ENCODE assay signal across 8 cellular contexts in genomic region chr10:80046629-80047441, GRCh38. TPM values are rescaled to one million over a fixed set of nuclear protein-coding genes. Genes with fewer than 3 reads are reported as not detected.
DNase-seq lines count a peak whose midpoint lies in the region; ATAC-seq and TF ChIP-seq lines count a peak whose summit lies in the region.

No MANE protein-coding gene starts in this region.

- no peak overlapping the region for H3K27ac Mint-ChIP-seq in CD8-positive, alpha-beta memory T cell
- no peak overlapping the region for H3K27ac Mint-ChIP-seq in activated T-helper 2 cell treated with anti-CD3 and anti-CD28 coated beads, Interferon-gamma antibody, Interleukin-2, Interleukin-4, amounts not matched to agents 10 μg/mL and 5 μg/mL and 100 μg/mL, durations not matched to agents 14 hours and 24 hours and 36 hours
- no peak overlapping the region for H3K27ac Mint-ChIP-seq in osteocyte (ENCODE audit: unreplicated experiment)

- no peak overlapping the region for H3K4me3 Mint-ChIP-seq in CD8-positive, alpha-beta memory T cell
- no peak overlapping the region for H3K4me3 Mint-ChIP-seq in activated T-helper 2 cell treated with anti-CD3 and anti-CD28 coated beads, Interferon-gamma antibody, Interleukin-2, Interleukin-4, amounts not matched to agents 10 μg/mL and 5 μg/mL and 100 μg/mL, durations not matched to agents 14 hours and 24 hours and 36 hours (ENCODE audit: low read depth)
- H3K4me3 Mint-ChIP-seq in osteocyte (ENCODE audit: unreplicated experiment) = no peak overlapping the region

- CTCF ChIA-PET in CD8-positive, alpha-beta memory T cell (lab: Charles Lee) = interaction anchor here (0.6 to 2.3 kb wide), 7 partner anchors 11 to 485 kb away, joined by 3 to 15 read pairs (median 3); partner anchors contain the start of gene TMEM254

- WGBS in thyroid gland, 2 donors = 29 to 34% methylated on average over 9 to 10 of the region's 10 CpGs

- H3K9me3 ChIP-seq in CD8-positive, alpha-beta memory T cell (ENCODE audit: low read length) = no peaks in the 10 kb centered on the region
- no peaks in the 10 kb centered on the region for H3K9me3 ChIP-seq in thyroid gland

- intact Hi-C loops in activated T-helper 2 cell treated with anti-CD3 and anti-CD28 coated beads, Interferon-gamma antibody, Interleukin-2, Interleukin-4, amounts not matched to agents 10 μg/mL and 5 μg/mL and 100 μg/mL, durations not matched to agents 14 hours and 24 hours and 36 hours (cut with micrococcal nuclease) = loop anchor here (10.0 kb wide), 1 partner anchor 112 kb away; no protein-coding TSS in a partner anchor
- intact Hi-C loops in thyroid gland (cut with DNase I) = no loop called here

- DNase-seq in CD8-positive, alpha-beta memory T cell = peak; percentile 38 to 78 (median 57)
- peak; percentile 54 to 72 for DNase-seq in HL-60 (ENCODE audit: low read depth in 1 of 2, low spot score in 1 of 2)
- DNase-seq in RPMI7951 (ENCODE audit: low read depth) = peak; percentile 55
- DNase-seq in activated T-helper 2 cell treated with anti-CD3 and anti-CD28 coated beads, Interferon-gamma antibody, Interleukin-2, Interleukin-4, amounts not matched to agents 10 μg/mL and 5 μg/mL and 100 μg/mL, durations not matched to agents 14 hours and 24 hours and 36 hours (ENCODE audit: low spot score) = peak; percentile 46
- DNase-seq in foreskin melanocyte = peak; percentile 52
- peak; percentile 90 for DNase-seq in osteocyte (ENCODE audit: extremely low spot score, unreplicated experiment)
- peak; percentile 82 to 89 for DNase-seq in thyroid gland

- no peaks in the 10 kb centered on the region for H3K27me3 ChIP-seq in CD8-positive, alpha-beta memory T cell (ENCODE audit: insufficient read depth, low read length, poor library complexity, severe bottlenecking)
- H3K27me3 ChIP-seq in HL-60 (ENCODE audit: insufficient read depth, poor library complexity, severe bottlenecking) (no peaks in the 10 kb centered on the region), thyroid gland (no peaks in the 10 kb centered on the region)

- H3K9me3 Mint-ChIP-seq in CD8-positive, alpha-beta memory T cell = no peaks in the 10 kb centered on the region
- no peaks in the 10 kb centered on the region for H3K9me3 Mint-ChIP-seq in activated T-helper 2 cell treated with anti-CD3 and anti-CD28 coated beads, Interferon-gamma antibody, Interleukin-2, Interleukin-4, amounts not matched to agents 10 μg/mL and 5 μg/mL and 100 μg/mL, durations not matched to agents 14 hours and 24 hours and 36 hours
- H3K9me3 Mint-ChIP-seq in osteocyte (ENCODE audit: unreplicated experiment) = no peaks in the 10 kb centered on the region

- H3K27me3 Mint-ChIP-seq in CD8-positive, alpha-beta memory T cell = peaks cover 9 to 10% of the 10 kb centered on the region in 2 donors
- H3K27me3 Mint-ChIP-seq in activated T-helper 2 cell treated with anti-CD3 and anti-CD28 coated beads, Interferon-gamma antibody, Interleukin-2, Interleukin-4, amounts not matched to agents 10 μg/mL and 5 μg/mL and 100 μg/mL, durations not matched to agents 14 hours and 24 hours and 36 hours (ENCODE audit: low read depth) = peaks cover 1% of the 10 kb centered on the region
- peaks cover 7% of the 10 kb centered on the region for H3K27me3 Mint-ChIP-seq in osteocyte (ENCODE audit: unreplicated experiment)

- TF ChIP-seq CTCF in HL-60 (IDR thresholded peaks at IDR 0.05; ENCODE audit: insufficient read depth, low read length) (peak; percentile 93), osteocyte (IDR thresholded peaks at IDR 0.05) (peak; percentile 88), thyroid gland (IDR thresholded peaks at IDR 0.05) (peak; percentile 70 to 90 (median 81))

- H3K36me3 ChIP-seq in CD8-positive, alpha-beta memory T cell (ENCODE audit: insufficient read depth, low read length) = no peaks in the 10 kb centered on the region
- H3K36me3 ChIP-seq in thyroid gland = no peaks in the 10 kb centered on the region

- TF ChIP-seq POLR2A in thyroid gland (IDR thresholded peaks at IDR 0.05) = no peak

- H3K4me1 Mint-ChIP-seq in CD8-positive, alpha-beta memory T cell = peaks cover 0 to 4% (median 4%) of the 10 kb centered on the region in 3 donors
- no peaks in the 10 kb centered on the region for H3K4me1 Mint-ChIP-seq in activated T-helper 2 cell treated with anti-CD3 and anti-CD28 coated beads, Interferon-gamma antibody, Interleukin-2, Interleukin-4, amounts not matched to agents 10 μg/mL and 5 μg/mL and 100 μg/mL, durations not matched to agents 14 hours and 24 hours and 36 hours (ENCODE audit: low read depth)
- no peaks in the 10 kb centered on the region for H3K4me1 Mint-ChIP-seq in osteocyte (ENCODE audit: unreplicated experiment)

- no peaks in the 10 kb centered on the region for H3K36me3 Mint-ChIP-seq in CD8-positive, alpha-beta memory T cell
- H3K36me3 Mint-ChIP-seq in activated T-helper 2 cell treated with anti-CD3 and anti-CD28 coated beads, Interferon-gamma antibody, Interleukin-2, Interleukin-4, amounts not matched to agents 10 μg/mL and 5 μg/mL and 100 μg/mL, durations not matched to agents 14 hours and 24 hours and 36 hours (ENCODE audit: low read depth) = no peaks in the 10 kb centered on the region
- H3K36me3 Mint-ChIP-seq in osteocyte (ENCODE audit: unreplicated experiment) = no peaks in the 10 kb centered on the region

- POLR2A ChIA-PET in CD8-positive, alpha-beta memory T cell (lab: Charles Lee) = no interaction called here

- no peak overlapping the region for H3K27ac ChIP-seq in CD8-positive, alpha-beta memory T cell (ENCODE audit: low read depth, low read length)
- H3K27ac ChIP-seq in HL-60 (replicated peaks) (no peak overlapping the region), thyroid gland (no peak overlapping the region)

- H3K4me3 ChIP-seq in CD8-positive, alpha-beta memory T cell (ENCODE audit: low read length) = no peak overlapping the region
- H3K4me3 ChIP-seq in HL-60 (replicated peaks; ENCODE audit: insufficient read depth, low read length) (no peak overlapping the region), thyroid gland (replicated peaks in 1 of 3) (no peak overlapping the region)

- no peaks in the 10 kb centered on the region for H3K4me1 ChIP-seq in CD8-positive, alpha-beta memory T cell (ENCODE audit: insufficient read depth, low read length)
- no peaks in the 10 kb centered on the region for H3K4me1 ChIP-seq in thyroid gland

- ATAC-seq in GM19395 (IDR thresholded peaks at IDR 0.05; ENCODE audit: unreplicated experiment) = peak; percentile 87

RNA-seq across cellular contexts. Expression of gene TMEM254, which starts 31.6 kb away (rescaled TPM):
- total RNA-seq in CD8-positive, alpha-beta memory T cell = 10 to 100 TPM; 10.1 to 11.8 TPM
- 30.8 TPM for polyA plus RNA-seq in CD8-positive, alpha-beta memory T cell
- 14.5 and 16.0 TPM in 2 replicates for total RNA-seq in RPMI7951 (2014; rRNA removed; shearing (Covaris generic))
- 11.4 and 12.6 TPM in 2 replicates for total RNA-seq in activated T-helper 2 cell treated with anti-CD3 and anti-CD28 coated beads, Interferon-gamma antibody, Interleukin-2, Interleukin-4, amounts not matched to agents 10 μg/mL and 5 μg/mL and 100 μg/mL, durations not matched to agents 14 hours and 24 hours and 36 hours
- total RNA-seq in osteocyte = 19.4 and 22.2 TPM in 2 replicates
- 10 to 100 TPM; 12.2 to 25.0 (median 19.8) TPM for total RNA-seq in thyroid gland
